In the genomic region with DNA sequence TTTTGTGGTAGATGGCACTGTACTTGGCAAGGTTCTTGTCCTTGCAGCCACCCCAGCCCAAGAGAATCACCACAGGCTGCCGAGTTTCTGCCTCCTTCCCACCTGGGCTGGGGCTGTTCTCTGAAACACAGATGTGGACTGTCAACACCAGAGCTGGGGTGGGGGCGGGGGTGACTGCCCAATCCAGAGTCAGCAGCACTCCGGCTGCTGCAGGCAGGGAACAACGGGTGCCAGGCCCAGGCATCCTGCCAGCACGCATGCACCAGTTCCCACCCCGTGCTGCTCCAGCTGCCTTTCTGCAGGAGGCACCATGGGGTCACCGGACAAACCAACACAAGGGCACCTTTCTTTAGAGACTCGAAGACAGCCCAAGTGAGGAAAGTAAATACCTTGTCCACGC, we compare ENCODE assay signal across 11 cellular contexts. TPM values are rescaled to one million over a fixed set of nuclear protein-coding genes. Genes with fewer than 3 reads are reported as not detected.
DNase-seq lines count a peak whose midpoint lies in the region; ATAC-seq and TF ChIP-seq lines count a peak whose summit lies in the region.
"Had no signal": no experiment of that assay in that cellular context is flagged by ENCODE, and none has a peak within 500 bp of the region (broad histone marks: within the 10 kb centered on the region; RNA-seq: fewer than 3 reads in every experiment).

No MANE protein-coding gene starts in this region.

- H3K27me3 ChIP-seq in dorsolateral prefrontal cortex (no peaks in the 10 kb centered on the region), GM23338 (ENCODE audit: insufficient read depth) (no peaks in the 10 kb centered on the region)

- H3K9me2 ChIP-seq in GM23338 (ENCODE audit: insufficient read depth) = no peaks in the 10 kb centered on the region

- H3K27ac Mint-ChIP-seq in GM23338 (no peak overlapping the region), natural killer cell (no peak overlapping the region)
- H3K27ac Mint-ChIP-seq: progenitor cell of endocrine pancreas had no signal

- TF ChIP-seq CTCF in dorsolateral prefrontal cortex (IDR thresholded peaks at IDR 0.05 in 54 of 56, conservative IDR thresholded peaks at IDR 0.05 in 2 of 56; ENCODE audit: low read depth in 1 of 56, partially characterized antibody in 56 of 56) = peak in 9 of 56 donors; percentile 11 to 42 (median 14)
- no peak for TF ChIP-seq CTCF in GM10248 (IDR thresholded peaks at IDR 0.05; ENCODE audit: control extremely low read depth, extremely low read depth, low read depth, missing control alignments)
- no peak for TF ChIP-seq CTCF in GM23338 (conservative IDR thresholded peaks at IDR 0.05; ENCODE audit: low read depth in 2 of 2)
- no peak for TF ChIP-seq CTCF in natural killer cell (IDR thresholded peaks at IDR 0.05)

- no peaks in the 10 kb centered on the region for H3K36me3 ChIP-seq in GM23338 (ENCODE audit: insufficient read depth)

- CTCF ChIA-PET in GM10248 (lab: Yijun Ruan, JAX) = interaction anchor here (1.9 to 6.6 kb wide), 2 partner anchors 8 to 36 kb away, joined by 5 to 82 read pairs; no protein-coding TSS in a partner anchor

- H3F3A ChIP-seq in GM23338 (replicated peaks; ENCODE audit: low read depth) = no peaks in the 10 kb centered on the region

- H3K4me3 Mint-ChIP-seq in GM23338 (no peak overlapping the region), natural killer cell (no peak overlapping the region)

- H3K9me3 Mint-ChIP-seq in GM23338 (no peaks in the 10 kb centered on the region), natural killer cell (no peaks in the 10 kb centered on the region)

- H3K79me2 ChIP-seq in GM23338 (replicated peaks; ENCODE audit: insufficient read depth) = no peaks in the 10 kb centered on the region

- POLR2A ChIA-PET in GM10248 (lab: Yijun Ruan, JAX) = no interaction called here

- no peaks in the 10 kb centered on the region for H4K20me1 ChIP-seq in GM23338 (replicated peaks; ENCODE audit: insufficient read depth)

- no peak for ATAC-seq in GM23338
- ATAC-seq in natural killer cell = no peak
- ATAC-seq in GM18873 (IDR thresholded peaks at IDR 0.05; ENCODE audit: low FRiP score, unreplicated experiment) = no peak

- no peak overlapping the region for H3K4me2 ChIP-seq in GM23338

- H3K27ac ChIP-seq in dorsolateral prefrontal cortex = peak overlapping the region in 58 of 59 donors; percentile 24 to 90 (median 73)
- no peak overlapping the region for H3K27ac ChIP-seq in GM23338 (ENCODE audit: low read depth)

- H3K36me3 Mint-ChIP-seq in GM23338 (ENCODE audit: low read depth) = no peaks in the 10 kb centered on the region
- no peaks in the 10 kb centered on the region for H3K36me3 Mint-ChIP-seq in natural killer cell

- no peak overlapping the region for H2AFZ ChIP-seq in GM23338

- peak; percentile 95 for DNase-seq in Ammon's horn (ENCODE audit: low spot score)
- peak; percentile 76 for DNase-seq in NCI-H2029 treated with DMSO at 0.1 percent for 48 hours (lab: John Stamatoyannopoulos, UW)
- DNase-seq in dorsolateral prefrontal cortex = peak; percentile 24 to 94 (median 91)
- peak; percentile 55 for DNase-seq in mucosa of gallbladder (ENCODE audit: low spot score)
- no peak for DNase-seq in GM10248 (ENCODE audit: extremely low spot score)
- DNase-seq in GM23338 (ENCODE audit: low spot score) = no peak
- DNase-seq in natural killer cell = no peak
- DNase-seq: activated T-cell treated with anti-CD3 and anti-CD28 coated beads, Interleukin-2, amount 50 U/mL, for 1 hour; NCI-H2227 treated with DMSO at 0.1 percent for 48 hours had no signal

- H3K4me3 ChIP-seq in dorsolateral prefrontal cortex (peak overlapping the region in 11 of 59 donors; percentile 3 to 39 (median 17)), GM23338 (no peak overlapping the region)

- H3K27me3 Mint-ChIP-seq in GM23338 (ENCODE audit: insufficient read depth, low read depth, poor library complexity) (no peaks in the 10 kb centered on the region), natural killer cell (ENCODE audit: low read depth in 2 of 2) (no peaks in the 10 kb centered on the region)
- H3K27me3 Mint-ChIP-seq: progenitor cell of endocrine pancreas had no signal

- H3K4me1 ChIP-seq in GM23338 (ENCODE audit: insufficient read depth) = no peaks in the 10 kb centered on the region

- H3K4me1 Mint-ChIP-seq in GM23338 = peaks cover 9% of the 10 kb centered on the region
- H3K4me1 Mint-ChIP-seq in natural killer cell = peaks cover 8 to 13% of the 10 kb centered on the region in 2 donors

- intact Hi-C loops in dorsolateral prefrontal cortex (cut with DNase I) = no loop called here
- intact Hi-C loops in natural killer cell (cut with micrococcal nuclease) = no loop called here

TF ChIP-seq in GM23338, 12 proteins besides CTCF, POLR2A, EP300 and RAD21 (continues in another document):
- TF ChIP-seq, protein P1, sequence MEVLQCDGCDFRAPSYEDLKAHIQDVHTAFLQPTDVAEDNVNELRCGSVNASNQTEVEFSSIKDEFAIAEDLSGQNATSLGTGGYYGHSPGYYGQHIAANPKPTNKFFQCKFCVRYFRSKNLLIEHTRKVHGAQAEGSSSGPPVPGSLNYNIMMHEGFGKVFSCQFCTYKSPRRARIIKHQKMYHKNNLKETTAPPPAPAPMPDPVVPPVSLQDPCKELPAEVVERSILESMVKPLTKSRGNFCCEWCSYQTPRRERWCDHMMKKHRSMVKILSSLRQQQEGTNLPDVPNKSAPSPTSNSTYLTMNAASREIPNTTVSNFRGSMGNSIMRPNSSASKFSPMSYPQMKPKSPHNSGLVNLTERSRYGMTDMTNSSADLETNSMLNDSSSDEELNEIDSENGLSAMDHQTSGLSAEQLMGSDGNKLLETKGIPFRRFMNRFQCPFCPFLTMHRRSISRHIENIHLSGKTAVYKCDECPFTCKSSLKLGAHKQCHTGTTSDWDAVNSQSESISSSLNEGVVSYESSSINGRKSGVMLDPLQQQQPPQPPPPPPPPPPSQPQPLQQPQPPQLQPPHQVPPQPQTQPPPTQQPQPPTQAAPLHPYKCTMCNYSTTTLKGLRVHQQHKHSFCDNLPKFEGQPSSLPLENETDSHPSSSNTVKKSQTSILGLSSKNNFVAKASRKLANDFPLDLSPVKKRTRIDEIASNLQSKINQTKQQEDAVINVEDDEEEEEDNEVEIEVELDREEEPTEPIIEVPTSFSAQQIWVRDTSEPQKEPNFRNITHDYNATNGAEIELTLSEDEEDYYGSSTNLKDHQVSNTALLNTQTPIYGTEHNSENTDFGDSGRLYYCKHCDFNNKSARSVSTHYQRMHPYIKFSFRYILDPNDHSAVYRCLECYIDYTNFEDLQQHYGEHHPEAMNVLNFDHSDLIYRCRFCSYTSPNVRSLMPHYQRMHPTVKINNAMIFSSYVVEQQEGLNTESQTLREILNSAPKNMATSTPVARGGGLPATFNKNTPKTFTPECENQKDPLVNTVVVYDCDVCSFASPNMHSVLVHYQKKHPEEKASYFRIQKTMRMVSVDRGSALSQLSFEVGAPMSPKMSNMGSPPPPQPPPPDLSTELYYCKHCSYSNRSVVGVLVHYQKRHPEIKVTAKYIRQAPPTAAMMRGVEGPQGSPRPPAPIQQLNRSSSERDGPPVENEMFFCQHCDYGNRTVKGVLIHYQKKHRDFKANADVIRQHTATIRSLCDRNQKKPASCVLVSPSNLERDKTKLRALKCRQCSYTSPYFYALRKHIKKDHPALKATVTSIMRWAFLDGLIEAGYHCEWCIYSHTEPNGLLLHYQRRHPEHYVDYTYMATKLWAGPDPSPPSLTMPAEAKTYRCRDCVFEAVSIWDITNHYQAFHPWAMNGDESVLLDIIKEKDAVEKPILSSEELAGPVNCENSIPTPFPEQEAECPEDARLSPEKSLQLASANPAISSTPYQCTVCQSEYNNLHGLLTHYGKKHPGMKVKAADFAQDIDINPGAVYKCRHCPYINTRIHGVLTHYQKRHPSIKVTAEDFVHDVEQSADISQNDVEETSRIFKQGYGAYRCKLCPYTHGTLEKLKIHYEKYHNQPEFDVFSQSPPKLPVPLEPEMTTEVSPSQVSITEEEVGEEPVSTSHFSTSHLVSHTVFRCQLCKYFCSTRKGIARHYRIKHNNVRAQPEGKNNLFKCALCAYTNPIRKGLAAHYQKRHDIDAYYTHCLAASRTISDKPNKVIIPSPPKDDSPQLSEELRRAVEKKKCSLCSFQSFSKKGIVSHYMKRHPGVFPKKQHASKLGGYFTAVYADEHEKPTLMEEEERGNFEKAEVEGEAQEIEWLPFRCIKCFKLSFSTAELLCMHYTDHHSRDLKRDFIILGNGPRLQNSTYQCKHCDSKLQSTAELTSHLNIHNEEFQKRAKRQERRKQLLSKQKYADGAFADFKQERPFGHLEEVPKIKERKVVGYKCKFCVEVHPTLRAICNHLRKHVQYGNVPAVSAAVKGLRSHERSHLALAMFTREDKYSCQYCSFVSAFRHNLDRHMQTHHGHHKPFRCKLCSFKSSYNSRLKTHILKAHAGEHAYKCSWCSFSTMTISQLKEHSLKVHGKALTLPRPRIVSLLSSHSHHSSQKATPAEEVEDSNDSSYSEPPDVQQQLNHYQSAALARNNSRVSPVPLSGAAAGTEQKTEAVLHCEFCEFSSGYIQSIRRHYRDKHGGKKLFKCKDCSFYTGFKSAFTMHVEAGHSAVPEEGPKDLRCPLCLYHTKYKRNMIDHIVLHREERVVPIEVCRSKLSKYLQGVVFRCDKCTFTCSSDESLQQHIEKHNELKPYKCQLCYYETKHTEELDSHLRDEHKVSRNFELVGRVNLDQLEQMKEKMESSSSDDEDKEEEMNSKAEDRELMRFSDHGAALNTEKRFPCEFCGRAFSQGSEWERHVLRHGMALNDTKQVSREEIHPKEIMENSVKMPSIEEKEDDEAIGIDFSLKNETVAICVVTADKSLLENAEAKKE (CRISPR knock-in tag; IDR thresholded peaks at IDR 0.05) = no peak
- no peak for TF ChIP-seq JUNB (IDR thresholded peaks at IDR 0.05; ENCODE audit: unreplicated experiment)

RNA-seq across cellular contexts. Expression of gene TMEM53, which starts 14.1 kb away (rescaled TPM):
- total RNA-seq in dorsolateral prefrontal cortex (10 to 100 TPM in 78 of 120 experiments, 1 to 10 TPM in 42; 6.1 to 18.4 (median 11.0) TPM), mucosa of gallbladder (21.0 TPM), natural killer cell (1 to 10 TPM; 2.2 to 3.8 (median 3.3) TPM)
- total RNA-seq in GM23338 (2014; rRNA removed; shearing (Covaris generic)) = 4.3 and 20.8 TPM in 2 replicates
- polyA plus RNA-seq in GM23338 (2016; fragmentation: Nextera tagmentation; extraction: Ambion mirVana) = 10.6 and 15.4 TPM in 2 replicates

RNA-seq across cellular contexts. Expression of gene ARMH1, which starts 14.3 kb away (rescaled TPM):
- total RNA-seq in dorsolateral prefrontal cortex (10 to 100 TPM in 97 of 120 experiments, 1 to 10 TPM in 23; 5.2 to 28.0 (median 13.0) TPM), mucosa of gallbladder (3.7 TPM), natural killer cell (10 to 100 TPM in 1 of 3 donors, 1 to 10 TPM in 2; 1.5 to 25.5 (median 5.0) TPM)
- 0.31 and 0.62 TPM in 2 replicates for total RNA-seq in GM23338 (2014; rRNA removed; shearing (Covaris generic))
- 1.0 TPM in 1 of 2 replicates, not detected in the other for polyA plus RNA-seq in GM23338 (2016; fragmentation: Nextera tagmentation; extraction: Ambion mirVana)

Comparison
In these comparisons a context has a peak if more than half of its experiments do, and no peak if none do; other contexts are left out.
1. DNase-seq: peak in Ammon's horn (single experiment), NCI-H2029 treated with DMSO at 0.1 percent for 48 hours (single experiment), dorsolateral prefrontal cortex (10 of 10) and mucosa of gallbladder (single experiment); none in GM10248 (single experiment), GM23338 (single experiment) and natural killer cell (single experiment).